In genomic region chr11:64347171-64347867, GRCh38 we compare ENCODE assay signal across 1 cellular context.
TF ChIP-seq lines count a peak whose summit lies in the region.

No MANE protein-coding gene starts in this region.

TF ChIP-seq in HepG2, 621 proteins besides CTCF, POLR2A, EP300 and RAD21:
- TF ChIP-seq CEBPB (IDR thresholded peaks at IDR 0.05; ENCODE audit: borderline replicate concordance, low read depth, low read length) (peak; percentile 84), ZNF768 (CRISPR knock-in tag; IDR thresholded peaks at IDR 0.05) (peak; percentile 95), ZBTB33 (CRISPR knock-in tag; IDR thresholded peaks at IDR 0.05) (peak; percentile 36; the same call in 1 of the 2 replicates), PTBP1 (IDR thresholded peaks at IDR 0.05; ENCODE audit: low read depth, low read length, poor library complexity, severe bottlenecking) (no peak), SIN3A (IDR thresholded peaks at IDR 0.05; ENCODE audit: borderline replicate concordance, low read depth, low read length) (no peak), CEBPG (CRISPR knock-in tag; IDR thresholded peaks at IDR 0.05) (peak; percentile 44; the same call in 1 of the 2 replicates), SAP130 (CRISPR knock-in tag; IDR thresholded peaks at IDR 0.05; ENCODE audit: low read depth) (0 out of 2 replicates have a peak, but pooled peaks have one; percentile 24), FOSL2 (CRISPR knock-in tag; IDR thresholded peaks at IDR 0.05) (peak; percentile 87)
